Comparison of ENCODE assay signal across 16 cellular contexts in the genomic region with DNA sequence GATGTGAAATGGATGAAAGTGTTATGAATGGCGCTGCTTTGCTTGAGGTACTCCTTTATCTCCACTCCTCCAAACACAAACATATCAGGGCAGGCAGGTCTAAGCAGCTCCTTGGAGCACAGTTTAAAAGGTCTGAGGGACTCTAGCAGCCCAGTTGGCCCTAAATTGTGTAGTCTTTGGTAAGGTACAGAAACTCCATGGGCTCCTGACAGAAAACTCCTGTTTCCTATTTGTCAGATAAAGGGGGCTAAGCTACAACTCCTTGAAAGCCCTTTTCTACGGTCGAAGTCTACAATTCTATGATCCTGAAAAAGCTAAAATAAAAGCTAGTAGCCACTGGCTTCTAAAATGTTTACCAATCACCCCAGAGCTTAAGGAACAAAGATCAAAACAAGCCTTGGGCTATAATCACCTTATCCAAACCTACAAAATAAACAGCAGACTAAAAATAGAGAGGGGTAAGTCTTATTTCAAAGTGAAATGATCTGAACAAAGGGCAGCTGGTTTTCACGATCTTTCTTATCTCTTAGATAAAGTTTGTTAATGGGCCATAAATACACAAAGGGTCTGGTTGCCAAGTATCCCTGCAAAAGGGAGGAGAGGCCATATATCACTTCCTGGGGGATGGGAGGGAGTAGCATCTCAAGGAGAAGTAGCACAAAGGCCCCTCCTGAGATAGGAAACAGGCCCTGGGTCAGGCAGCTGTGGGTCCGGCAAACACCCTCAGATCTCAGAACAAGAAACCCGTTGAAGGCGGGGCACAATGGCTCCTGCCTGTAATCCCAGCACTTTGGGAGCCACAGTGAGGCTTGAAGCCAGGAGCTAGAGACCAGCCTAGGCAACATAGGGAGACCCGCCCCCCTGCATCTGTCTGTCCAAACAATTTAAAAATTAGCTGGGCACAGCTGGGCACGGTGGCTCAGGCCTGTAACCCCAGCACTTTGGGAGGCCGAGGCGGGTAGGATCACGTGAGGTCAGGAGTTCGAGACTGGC. TPM values are rescaled to one million over a fixed set of nuclear protein-coding genes. Genes with fewer than 3 reads are reported as not detected.
DNase-seq lines count a peak whose midpoint lies in the region; FAIRE-seq and TF ChIP-seq lines count a peak whose summit lies in the region.
"Had no signal": no experiment of that assay in that cellular context is flagged by ENCODE, and none has a peak within 500 bp of the region (broad histone marks: within the 10 kb centered on the region; RNA-seq: fewer than 3 reads in every experiment).

No MANE protein-coding gene starts in this region.

- intact Hi-C loops in sigmoid colon (cut with DNase I): no loop called here

- TF ChIP-seq EP300 in sigmoid colon (IDR thresholded peaks at IDR 0.05): no peak

- H3K4me1 ChIP-seq in small intestine (ENCODE audit: control insufficient read depth in 2 of 2, insufficient read depth in 1 of 2, low read depth in 1 of 2, low read length in 1 of 2): peaks cover 0 to 5% of the 10 kb centered on the region in 2 donors
- H3K4me1 ChIP-seq in sigmoid colon: peaks cover 0 to 28% (median 13%) of the 10 kb centered on the region in 4 donors

- H3K4me3 ChIP-seq in small intestine (ENCODE audit: low read depth in 1 of 2, low read length in 2 of 2) (no peak overlapping the region), sigmoid colon (no peak overlapping the region)
- H3K4me3 ChIP-seq: GM23248 had no signal

- H3K9me3 ChIP-seq in small intestine (ENCODE audit: control insufficient read depth, low read depth): no peaks in the 10 kb centered on the region
- H3K9me3 ChIP-seq in sigmoid colon: no peaks in the 10 kb centered on the region

- no peaks in the 10 kb centered on the region for H3K36me3 ChIP-seq in small intestine (ENCODE audit: control insufficient read depth in 2 of 2, insufficient read depth in 2 of 2, low read length in 2 of 2)
- no peaks in the 10 kb centered on the region for H3K36me3 ChIP-seq in sigmoid colon

- 24 to 56% (median 30%) methylated on average over 13 of the region's 13 CpGs for WGBS in small intestine, 3 donors
- 21 to 65% methylated on average over 13 of the region's 13 CpGs for WGBS in sigmoid colon, 2 donors

- no peak for TF ChIP-seq POLR2A in sigmoid colon (IDR thresholded peaks at IDR 0.05)

- H3K27me3 ChIP-seq in small intestine (ENCODE audit: control insufficient read depth in 2 of 2, insufficient read depth in 2 of 2, low read length in 2 of 2) (no peaks in the 10 kb centered on the region), sigmoid colon (no peaks in the 10 kb centered on the region)

- FAIRE-seq in small intestine (lab: Jason Lieb, UNC): no peak
- FAIRE-seq: GM12891 had no signal

- DNase-seq in DMS 273 (lab: John Stamatoyannopoulos, UW; ENCODE audit: unreplicated experiment): peak; percentile 24
- no peak for DNase-seq in DMS 273 treated with DMSO at 0.1 percent for 48 hours (lab: John Stamatoyannopoulos, UW)
- DNase-seq in NCI-H69 (lab: John Stamatoyannopoulos, UW): peak; percentile 56
- peak; percentile 95 for DNase-seq in islet precursor cell
- peak; percentile 93 for DNase-seq in small intestine
- no peak for DNase-seq in sigmoid colon
- no peak for DNase-seq in stimulated activated CD4-positive, alpha-beta T cell treated with anti-CD3 and anti-CD28 coated beads, Interleukin-4, amount 100 ng/mL, for 4 hours
- DNase-seq in SHP77 (lab: John Stamatoyannopoulos, UW): no peak
- DNase-seq: 8988T; activated CD4-positive, alpha-beta T cell treated with anti-CD3 and anti-CD28 coated beads, Interleukin-2, amount 50 U/mL, for 48 hours; activated gamma-delta T cell; central memory CD4-positive, alpha-beta T cell; GM23248; NCI-H1930; T-helper 17 cell had no signal

- H3K27ac ChIP-seq in small intestine (ENCODE audit: low read depth in 1 of 2, low read length in 1 of 2): peak overlapping the region; percentile 60 to 87
- H3K27ac ChIP-seq in sigmoid colon: peak overlapping the region in 2 of 4 donors; percentile 16 to 39
- H3K27ac ChIP-seq: GM23248 had no signal

- no peak for TF ChIP-seq CTCF in sigmoid colon (IDR thresholded peaks at IDR 0.05)

RNA-seq across cellular contexts. Expression of gene DENND4C, which starts 28.3 kb away (rescaled TPM):
- polyA plus RNA-seq in small intestine (10 to 100 TPM; 13.8 to 18.6 (median 16.8) TPM), sigmoid colon (10 to 100 TPM; 11.3 to 15.5 (median 14.4) TPM)
- total RNA-seq in sigmoid colon: 100 to 1,000 TPM in 3 of 4 donors, 10 to 100 TPM in 1; 75.6 to 109 (median 101) TPM

Comparison
In these comparisons a context has a peak if more than half of its experiments do, and no peak if none do; other contexts are left out.
1. DNase-seq: peak in DMS 273 (single experiment), NCI-H69 (single experiment), islet precursor cell (single experiment) and small intestine (single experiment); none in DMS 273 treated with DMSO at 0.1 percent for 48 hours (single experiment), sigmoid colon (single experiment), stimulated activated CD4-positive, alpha-beta T cell treated with anti-CD3 and anti-CD28 coated beads, Interleukin-4, amount 100 ng/mL, for 4 hours (0 of 2) and SHP77 (0 of 2).